ENCODE assay signal across 20 cellular contexts in the genomic region with DNA sequence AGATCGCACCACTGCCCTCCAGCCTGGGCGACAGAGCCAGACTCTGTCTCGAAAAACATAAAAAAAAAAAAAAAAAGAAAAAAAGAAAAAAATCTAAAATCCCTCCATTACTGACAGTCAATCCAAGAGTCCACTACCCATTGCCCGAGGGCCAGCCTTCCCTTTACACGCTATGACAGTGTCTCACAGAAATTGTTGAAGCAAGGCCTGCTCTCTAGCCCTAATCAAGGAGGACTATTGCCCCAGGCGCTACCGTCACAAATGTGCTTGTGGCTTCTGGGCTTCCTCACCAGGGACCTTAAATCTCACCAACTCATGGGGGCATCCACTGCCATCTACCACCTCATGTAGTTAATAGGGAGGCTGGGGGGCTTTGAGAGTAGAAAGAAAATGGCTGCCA. TPM values are rescaled to one million over a fixed set of nuclear protein-coding genes. Genes with fewer than 3 reads are reported as not detected.
DNase-seq lines count a peak whose midpoint lies in the region; ATAC-seq and TF ChIP-seq lines count a peak whose summit lies in the region.
"Had no signal": no experiment of that assay in that cellular context is flagged by ENCODE, and none has a peak within 500 bp of the region (broad histone marks: within the 10 kb centered on the region; RNA-seq: fewer than 3 reads in every experiment).

No MANE protein-coding gene starts in this region.

- H3K36me3 ChIP-seq in GM23248 (ENCODE audit: low read depth) = no peaks in the 10 kb centered on the region

- H3K9me2 ChIP-seq in GM23248 (ENCODE audit: insufficient read depth) = no peaks in the 10 kb centered on the region

- intact Hi-C loops in activated CD8-positive, alpha-beta T cell treated with anti-CD3 and anti-CD28 coated beads for 36 hours (cut with micrococcal nuclease) = no loop called here

- H3K4me3 Mint-ChIP-seq in activated CD8-positive, alpha-beta T cell treated with anti-CD3 and anti-CD28 coated beads for 36 hours = no peak overlapping the region
- no peak overlapping the region for H3K4me3 Mint-ChIP-seq in activated CD8-positive, alpha-beta T cell treated with anti-CD3 and anti-CD28 coated beads, Interleukin-2, amount 10 ng/mL, durations not matched to agents 7 days and 5 days
- H3K4me3 Mint-ChIP-seq in activated naive CD8-positive, alpha-beta T cell treated with anti-CD3 and anti-CD28 coated beads, Interleukin-2, amount 50 U/mL, for 24 hours = no peak overlapping the region
- no peak overlapping the region for H3K4me3 Mint-ChIP-seq in osteocyte (ENCODE audit: unreplicated experiment)
- H3K4me3 Mint-ChIP-seq: CD14-positive monocyte had no signal

- ATAC-seq in activated CD8-positive, alpha-beta T cell treated with anti-CD3 and anti-CD28 coated beads for 36 hours = no peak
- ATAC-seq in activated CD8-positive, alpha-beta T cell treated with anti-CD3 and anti-CD28 coated beads, Interleukin-2, amount 10 ng/mL, durations not matched to agents 7 days and 5 days = no peak
- ATAC-seq in activated naive CD8-positive, alpha-beta T cell treated with anti-CD3 and anti-CD28 coated beads, Interleukin-2, amount 50 U/mL, for 24 hours = no peak
- ATAC-seq: HCT116 had no signal

- TF ChIP-seq CTCF in activated CD8-positive, alpha-beta T cell treated with anti-CD3 and anti-CD28 coated beads for 36 hours (IDR thresholded peaks at IDR 0.05) = no peak
- TF ChIP-seq CTCF in osteocyte (IDR thresholded peaks at IDR 0.05) = no peak

- H3K27ac ChIP-seq in GM23248 = peak overlapping the region; percentile 97
- H3K27ac ChIP-seq: HL-60 had no signal

- no peak overlapping the region for H3K4me3 ChIP-seq in GM23248

- H3K9me3 ChIP-seq in GM23248 (ENCODE audit: low read depth) = no peaks in the 10 kb centered on the region

- peaks cover 56% of the 10 kb centered on the region for H3K79me2 ChIP-seq in GM23248 (ENCODE audit: insufficient read depth)

- H2AFZ ChIP-seq in GM23248 = no peak overlapping the region

- in situ Hi-C loops in GM23248 (cut with MboI) = no loop called here

- CTCF ChIA-PET in activated CD8-positive, alpha-beta T cell treated with anti-CD3 and anti-CD28 coated beads for 36 hours (lab: Charles Lee) = interaction anchor here (1.2 kb wide), 2 partner anchors 48 to 50 kb away, joined by 4 to 5 read pairs; no protein-coding TSS in a partner anchor
- CTCF ChIA-PET in activated CD8-positive, alpha-beta T cell treated with anti-CD3 and anti-CD28 coated beads, Interleukin-2, amount 10 ng/mL, durations not matched to agents 7 days and 5 days (lab: Charles Lee) = interaction anchor here (1.2 to 1.4 kb wide), 2 partner anchors 11 to 51 kb away, joined by 6 read pairs; no protein-coding TSS in a partner anchor

- H3K27me3 ChIP-seq in GM23248 (replicated peaks; ENCODE audit: insufficient read depth) = no peaks in the 10 kb centered on the region

- H3K9me3 Mint-ChIP-seq in activated CD8-positive, alpha-beta T cell treated with anti-CD3 and anti-CD28 coated beads for 36 hours = no peaks in the 10 kb centered on the region
- H3K9me3 Mint-ChIP-seq in activated CD8-positive, alpha-beta T cell treated with anti-CD3 and anti-CD28 coated beads, Interleukin-2, amount 10 ng/mL, durations not matched to agents 7 days and 5 days (ENCODE audit: insufficient read depth) = no peaks in the 10 kb centered on the region
- H3K9me3 Mint-ChIP-seq in activated naive CD8-positive, alpha-beta T cell treated with anti-CD3 and anti-CD28 coated beads, Interleukin-2, amount 50 U/mL, for 24 hours = no peaks in the 10 kb centered on the region
- no peaks in the 10 kb centered on the region for H3K9me3 Mint-ChIP-seq in osteocyte (ENCODE audit: unreplicated experiment)
- H3K9me3 Mint-ChIP-seq: CD14-positive monocyte had no signal

- H3K27ac Mint-ChIP-seq in activated CD8-positive, alpha-beta T cell treated with anti-CD3 and anti-CD28 coated beads for 36 hours = peak overlapping the region; percentile 90
- no peak overlapping the region for H3K27ac Mint-ChIP-seq in activated CD8-positive, alpha-beta T cell treated with anti-CD3 and anti-CD28 coated beads, Interleukin-2, amount 10 ng/mL, durations not matched to agents 7 days and 5 days
- H3K27ac Mint-ChIP-seq in activated naive CD8-positive, alpha-beta T cell treated with anti-CD3 and anti-CD28 coated beads, Interleukin-2, amount 50 U/mL, for 24 hours = peak overlapping the region; percentile 100
- peak overlapping the region; percentile 34 for H3K27ac Mint-ChIP-seq in osteocyte (ENCODE audit: unreplicated experiment)

- DNase-seq in activated CD8-positive, alpha-beta T cell treated with anti-CD3 and anti-CD28 coated beads for 36 hours = no peak
- DNase-seq in activated CD8-positive, alpha-beta T cell treated with anti-CD3 and anti-CD28 coated beads, Interleukin-2, amount 10 ng/mL, durations not matched to agents 7 days and 5 days = no peak
- DNase-seq in GM23248 = no peak
- no peak for DNase-seq in activated naive CD8-positive, alpha-beta T cell treated with anti-CD3 and anti-CD28 coated beads, Interleukin-2, amount 50 U/mL, for 24 hours
- DNase-seq in osteocyte (ENCODE audit: extremely low spot score, unreplicated experiment) = no peak
- no peak for DNase-seq in activated CD4-positive, CD25-positive, alpha-beta regulatory T cell treated with anti-CD3 and anti-CD28 coated beads, Interleukin-2, amount 50 U/mL, for 72 hours
- no peak for DNase-seq in amniotic stem cell (lab: John Stamatoyannopoulos, UW)
- DNase-seq in NCI-H446 treated with DMSO at 0.1 percent for 48 hours (lab: John Stamatoyannopoulos, UW) = no peak
- DNase-seq: 8988T, DMS79 treated with DMSO at 0.1 percent for 48 hours, GF-D8, KG1, NCI-H1105 treated with DMSO at 0.1 percent for 48 hours, NCI-H187, NCI-H510A, NCI-H82, SHP77 treated with DMSO at 0.1 percent for 48 hours had no signal

- WGBS in GM23248 (ENCODE audit: low coverage in 1 of 2, low lambda C conversion rate in 2 of 2, missing lambda C conversion rate in 2 of 2), 2 experiments = 94 to 99% methylated on average over 7 of the region's 7 CpGs

- no peaks in the 10 kb centered on the region for H4K20me1 ChIP-seq in GM23248 (ENCODE audit: insufficient read depth)

- peaks cover 25% of the 10 kb centered on the region for H3K36me3 Mint-ChIP-seq in activated CD8-positive, alpha-beta T cell treated with anti-CD3 and anti-CD28 coated beads for 36 hours (ENCODE audit: low read depth)
- peaks cover 60% of the 10 kb centered on the region for H3K36me3 Mint-ChIP-seq in activated CD8-positive, alpha-beta T cell treated with anti-CD3 and anti-CD28 coated beads, Interleukin-2, amount 10 ng/mL, durations not matched to agents 7 days and 5 days (ENCODE audit: low read depth)
- peaks cover 22% of the 10 kb centered on the region for H3K36me3 Mint-ChIP-seq in activated naive CD8-positive, alpha-beta T cell treated with anti-CD3 and anti-CD28 coated beads, Interleukin-2, amount 50 U/mL, for 24 hours (ENCODE audit: low read depth)
- peaks cover 14% of the 10 kb centered on the region for H3K36me3 Mint-ChIP-seq in osteocyte (ENCODE audit: unreplicated experiment)

- H3K4me1 ChIP-seq in GM23248 (ENCODE audit: insufficient read depth) = peaks cover 53% of the 10 kb centered on the region

- H3F3A ChIP-seq in GM23248 (ENCODE audit: insufficient read depth) = peaks cover 45% of the 10 kb centered on the region

- peaks cover 65% of the 10 kb centered on the region for H3K4me1 Mint-ChIP-seq in activated CD8-positive, alpha-beta T cell treated with anti-CD3 and anti-CD28 coated beads for 36 hours (ENCODE audit: low read depth)
- peaks cover 65% of the 10 kb centered on the region for H3K4me1 Mint-ChIP-seq in activated CD8-positive, alpha-beta T cell treated with anti-CD3 and anti-CD28 coated beads, Interleukin-2, amount 10 ng/mL, durations not matched to agents 7 days and 5 days (ENCODE audit: low read depth)
- peaks cover 89% of the 10 kb centered on the region for H3K4me1 Mint-ChIP-seq in activated naive CD8-positive, alpha-beta T cell treated with anti-CD3 and anti-CD28 coated beads, Interleukin-2, amount 50 U/mL, for 24 hours
- H3K4me1 Mint-ChIP-seq in osteocyte (ENCODE audit: unreplicated experiment) = peaks cover 40% of the 10 kb centered on the region

- H3K4me2 ChIP-seq in GM23248 (ENCODE audit: unreplicated experiment) = no peak overlapping the region

- no peaks in the 10 kb centered on the region for H3K27me3 Mint-ChIP-seq in activated CD8-positive, alpha-beta T cell treated with anti-CD3 and anti-CD28 coated beads for 36 hours
- no peaks in the 10 kb centered on the region for H3K27me3 Mint-ChIP-seq in activated CD8-positive, alpha-beta T cell treated with anti-CD3 and anti-CD28 coated beads, Interleukin-2, amount 10 ng/mL, durations not matched to agents 7 days and 5 days (ENCODE audit: low read depth)
- no peaks in the 10 kb centered on the region for H3K27me3 Mint-ChIP-seq in activated naive CD8-positive, alpha-beta T cell treated with anti-CD3 and anti-CD28 coated beads, Interleukin-2, amount 50 U/mL, for 24 hours
- H3K27me3 Mint-ChIP-seq in osteocyte (ENCODE audit: unreplicated experiment) = no peaks in the 10 kb centered on the region

- no peak overlapping the region for H3K9ac ChIP-seq in GM23248

- POLR2A ChIA-PET in activated CD8-positive, alpha-beta T cell treated with anti-CD3 and anti-CD28 coated beads for 36 hours (lab: Charles Lee) = no interaction called here
- POLR2A ChIA-PET in activated CD8-positive, alpha-beta T cell treated with anti-CD3 and anti-CD28 coated beads, Interleukin-2, amount 10 ng/mL, durations not matched to agents 7 days and 5 days (lab: Charles Lee) = no interaction called here

RNA-seq across cellular contexts. Expression of a gene that starts 49.9 kb away (rescaled TPM):
- total RNA-seq in activated CD8-positive, alpha-beta T cell treated with anti-CD3 and anti-CD28 coated beads for 36 hours = 10 to 100 TPM; 36.1 to 40.6 TPM
- 10 to 100 TPM; 66.6 to 75.0 TPM for total RNA-seq in activated CD8-positive, alpha-beta T cell treated with anti-CD3 and anti-CD28 coated beads, Interleukin-2, amount 10 ng/mL, durations not matched to agents 7 days and 5 days
- total RNA-seq in GM23248 (2014; rRNA removed; shearing (Covaris generic)) = 17.7 and 19.7 TPM in 2 replicates
- polyA plus RNA-seq in GM23248 (2016; fragmentation: Nextera tagmentation; extraction: Ambion mirVana) = 13.6 and 15.5 TPM in 2 replicates
- total RNA-seq in osteocyte = 40.9 and 43.5 TPM in 2 replicates
